In genomic region chr1:218163371-218163770, GRCh38 we compare ENCODE assay signal across 3 cellular contexts.
TF ChIP-seq lines count a peak whose summit lies in the region.

No MANE protein-coding gene starts in this region.

TF ChIP-seq in GM23338, 12 proteins besides CTCF, POLR2A, EP300 and RAD21:
- no peak for TF ChIP-seq ZNF114 (CRISPR knock-in tag; IDR thresholded peaks at IDR 0.05)
- TF ChIP-seq REST (IDR thresholded peaks at IDR 0.05; ENCODE audit: unreplicated experiment): no peak
TF ChIP-seq in GM23338: peak in this region for 0.

TF ChIP-seq in IMR-90, 13 proteins besides CTCF, POLR2A, EP300 and RAD21:
- TF ChIP-seq MAFK (IDR thresholded peaks at IDR 0.05; ENCODE audit: low read depth, low read length) (peak; percentile 80), MAZ (IDR thresholded peaks at IDR 0.05; ENCODE audit: borderline replicate concordance, low read depth, low read length) (no peak)

TF ChIP-seq in K562, 482 proteins besides CTCF, POLR2A, EP300 and RAD21:
- TF ChIP-seq PCBP1 (IDR thresholded peaks at IDR 0.05; ENCODE audit: low read depth, low read length, poor library complexity, severe bottlenecking) (no peak), ZNF316 (IDR thresholded peaks at IDR 0.05) (peak; percentile 79), C11orf30 (IDR thresholded peaks at IDR 0.05; ENCODE audit: low read depth) (peak; percentile 57), MAFG (tag; conservative IDR thresholded peaks at IDR 0.05) (peak; percentile 49; the same call in 1 of the 2 replicates), MAFK (IDR thresholded peaks at IDR 0.05; ENCODE audit: low read length) (peak; percentile 49), MAFF (IDR thresholded peaks at IDR 0.05; ENCODE audit: low read length) (peak; percentile 57)
